ENCODE assay signal across 8 cellular contexts in the genomic region with DNA sequence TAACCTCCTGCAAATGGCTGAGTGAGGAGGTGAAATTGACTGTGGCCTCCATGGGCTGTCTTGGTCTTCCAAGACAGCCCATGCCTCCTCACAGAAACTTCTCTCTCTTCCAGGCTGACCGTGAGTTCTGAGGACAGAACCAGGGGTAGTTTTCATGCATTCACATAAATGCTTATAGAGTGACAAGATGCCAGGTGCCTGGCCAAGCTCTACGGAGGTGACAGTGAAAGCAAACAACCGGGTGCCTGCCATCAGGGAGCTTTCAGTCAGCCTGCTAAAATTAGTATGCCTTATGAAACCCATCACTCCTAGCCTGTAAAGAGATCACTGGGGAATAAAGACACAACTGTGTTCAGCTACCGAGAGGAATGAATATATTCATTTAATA. TPM values are rescaled to one million over a fixed set of nuclear protein-coding genes. Genes with fewer than 3 reads are reported as not detected.
A peak's percentile ranks its signal among the peaks of the same experiment; 100 is the strongest.
DNase-seq lines count a peak whose midpoint lies in the region; ATAC-seq and TF ChIP-seq lines count a peak whose summit lies in the region.

No MANE protein-coding gene starts in this region.

- H3K4me1 Mint-ChIP-seq in endothelial cell (ENCODE audit: unreplicated experiment), result peaks cover 16% of the 10 kb centered on the region
- H3K4me1 Mint-ChIP-seq in nephron progenitor cell, result peaks cover 40% of the 10 kb centered on the region

- intact Hi-C loops in PC-9 (cut with micrococcal nuclease; ENCODE audit: unreplicated experiment), result loop anchor here (1.0 kb wide), 2 partner anchors 11 to 18 kb away; no protein-coding TSS in a partner anchor

- H3K4me3 Mint-ChIP-seq in endothelial cell (ENCODE audit: unreplicated experiment), result peak overlapping the region; percentile 87
- peak overlapping the region; percentile 93 for H3K4me3 Mint-ChIP-seq in nephron progenitor cell

- H3K27ac Mint-ChIP-seq in endothelial cell (ENCODE audit: unreplicated experiment) (peak overlapping the region; percentile 84), nephron progenitor cell (peak overlapping the region; percentile 99)

- H3K4me1 ChIP-seq in PC-9 (replicated peaks; ENCODE audit: insufficient read depth), result peaks cover 12% of the 10 kb centered on the region

- H3K27me3 Mint-ChIP-seq in endothelial cell (ENCODE audit: unreplicated experiment) (peaks cover 13% of the 10 kb centered on the region), nephron progenitor cell (ENCODE audit: low read depth, poor library complexity) (peaks cover 3% of the 10 kb centered on the region)

- H3K9me3 ChIP-seq in PC-9 (ENCODE audit: insufficient read depth, low read depth), result no peaks in the 10 kb centered on the region

- peak overlapping the region; percentile 95 for H3K4me2 ChIP-seq in PC-9

- no peaks in the 10 kb centered on the region for H3K9me2 ChIP-seq in PC-9 (ENCODE audit: insufficient read depth)

- peak overlapping the region; percentile 73 for H3K27ac ChIP-seq in PC-9

- DNase-seq in AG09309 (ENCODE audit: low read depth), result no peak
- DNase-seq in PC-9, result no peak
- DNase-seq in endothelial cell (ENCODE audit: low spot score), result no peak
- no peak for DNase-seq in nephron progenitor cell
- DNase-seq in NCI-H146 treated with DMSO at 0.1 percent for 48 hours (lab: John Stamatoyannopoulos, UW; ENCODE audit: unreplicated experiment), result no peak
- DNase-seq in Ammon's horn (ENCODE audit: low spot score), result no peak

- H3K79me2 ChIP-seq in PC-9 (ENCODE audit: low read depth), result 0 out of 2 replicates have a peak, but pooled peaks cover 3% of the 10 kb centered on the region

- H2AFZ ChIP-seq in PC-9, result peak overlapping the region; percentile 99

- H3F3A ChIP-seq in PC-9 (ENCODE audit: insufficient read depth, low read depth), result no peaks in the 10 kb centered on the region

- no peaks in the 10 kb centered on the region for H4K20me1 ChIP-seq in PC-9 (ENCODE audit: insufficient read depth)

- no peaks in the 10 kb centered on the region for H3K9me3 Mint-ChIP-seq in endothelial cell (ENCODE audit: unreplicated experiment)
- no peaks in the 10 kb centered on the region for H3K9me3 Mint-ChIP-seq in nephron progenitor cell

- no peaks in the 10 kb centered on the region for H3K27me3 ChIP-seq in PC-9 (ENCODE audit: insufficient read depth, low read depth)

- POLR2A ChIA-PET in PC-9 (lab: Charles Lee; ENCODE audit: unreplicated experiment), result no interaction called here

- ATAC-seq in GM21526 (IDR thresholded peaks at IDR 0.05; ENCODE audit: low FRiP score, unreplicated experiment) (no peak), GM18858 (IDR thresholded peaks at IDR 0.05; ENCODE audit: unreplicated experiment) (no peak)

- no TSS peak for BruUV-seq in PC-9 (replicated peaks; lab: Mats Ljungman, UMichigan)

- TF ChIP-seq CTCF in AG09309 (IDR thresholded peaks at IDR 0.05; ENCODE audit: control insufficient read depth, insufficient read depth, low read depth, low read length, missing control alignments) (no peak), PC-9 (conservative IDR thresholded peaks at IDR 0.05) (no peak), endothelial cell (IDR thresholded peaks at IDR 0.05; ENCODE audit: unreplicated experiment) (no peak), nephron progenitor cell (IDR thresholded peaks at IDR 0.05) (no peak)

- H3K4me3 ChIP-seq in AG09309 (ENCODE audit: control insufficient read depth, low read depth, low read length) (peak overlapping the region; percentile 96), PC-9 (peak overlapping the region; percentile 95)

- CTCF ChIA-PET in PC-9 (lab: Charles Lee), result interaction anchor here (0.6 to 1.0 kb wide), 2 partner anchors 11 to 20 kb away, joined by 3 read pairs; no protein-coding TSS in a partner anchor

- H3K36me3 ChIP-seq in PC-9 (ENCODE audit: low read depth), result no peaks in the 10 kb centered on the region

- no peaks in the 10 kb centered on the region for H3K36me3 Mint-ChIP-seq in endothelial cell (ENCODE audit: low read depth, unreplicated experiment)
- H3K36me3 Mint-ChIP-seq in nephron progenitor cell (ENCODE audit: low read depth), result peaks cover 4% of the 10 kb centered on the region

RNA-seq across cellular contexts. Expression of a gene that starts 0.9 kb away (rescaled TPM):
- 5.2 and 7.8 TPM in 2 replicates for total RNA-seq in PC-9 (2021)
- total RNA-seq in endothelial cell (ENCODE audit: unreplicated experiment), result 20.3 TPM
